Comparison of ENCODE assay signal across 9 cellular contexts in genomic region chr7:93228302-93228701, GRCh38. TPM values are rescaled to one million over a fixed set of nuclear protein-coding genes. Genes with fewer than 3 reads are reported as not detected.
A peak's percentile ranks its signal among the peaks of the same experiment; 100 is the strongest.
DNase-seq lines count a peak whose midpoint lies in the region; ATAC-seq, FAIRE-seq and TF ChIP-seq lines count a peak whose summit lies in the region.
"Had no signal": no experiment of that assay in that cellular context is flagged by ENCODE, and none has a peak within 500 bp of the region (broad histone marks: within the 10 kb centered on the region; RNA-seq: fewer than 3 reads in every experiment).

No MANE protein-coding gene starts in this region.

- no peaks in the 10 kb centered on the region for H3K9me3 Mint-ChIP-seq in CD8-positive, alpha-beta T cell
- no peaks in the 10 kb centered on the region for H3K9me3 Mint-ChIP-seq in neural crest cell
- H3K9me3 Mint-ChIP-seq in stimulated activated naive B cell treated with anti-CD40 and anti-IgM and Interleukin-4, amounts not matched to agents 10 μg/mL and 1 μg/mL and 100 μg/mL, for 72 hours, result no peaks in the 10 kb centered on the region

- H3K27me3 ChIP-seq in CD8-positive, alpha-beta T cell (ENCODE audit: insufficient read depth, low read length), result no peaks in the 10 kb centered on the region
- H3K27me3 ChIP-seq in endothelial cell of umbilical vein (ENCODE audit: control insufficient read depth in 2 of 2, insufficient read depth in 2 of 2, low read length in 2 of 2), result peaks cover 11 to 22% of the 10 kb centered on the region in 2 experiments

- dilution Hi-C loops in endothelial cell of umbilical vein (cut with MboI; ENCODE audit: extremely low pct_ligation_motif_present, low sequenced_read_pairs), result no loop called here

- CTCF ChIA-PET in CD8-positive, alpha-beta T cell (lab: Charles Lee), result interaction anchor here (0.6 to 1.8 kb wide), 13 partner anchors 11 to 360 kb away, joined by 3 to 10 read pairs (median 4); no protein-coding TSS in a partner anchor
- CTCF ChIA-PET in endothelial cell of umbilical vein (lab: Charles Lee), result interaction anchor here (0.8 to 5.9 kb wide), 7 partner anchors 14 to 392 kb away, joined by 3 to 73 read pairs (median 4); partner anchors contain the start of gene CDK6

- ATAC-seq in CD8-positive, alpha-beta T cell, result no peak
- peak; percentile 21 for ATAC-seq in GM19351 (IDR thresholded peaks at IDR 0.05; ENCODE audit: unreplicated experiment)
- ATAC-seq in stimulated activated naive B cell treated with anti-CD40 and anti-IgM and Interleukin-4, amounts not matched to agents 10 μg/mL and 1 μg/mL and 100 μg/mL, for 72 hours (replicated peaks), result no peak
- no peak for ATAC-seq in HG03097 (IDR thresholded peaks at IDR 0.05; ENCODE audit: low FRiP score, unreplicated experiment)

- H3K9ac ChIP-seq in endothelial cell of umbilical vein (replicated peaks; ENCODE audit: extremely low read depth, insufficient read depth, low read length), result no peak overlapping the region

- no peaks in the 10 kb centered on the region for H3K36me3 ChIP-seq in CD8-positive, alpha-beta T cell (ENCODE audit: insufficient read depth, low read length)
- H3K36me3 ChIP-seq in endothelial cell of umbilical vein (ENCODE audit: control insufficient read depth in 2 of 2, extremely low read depth in 1 of 2, insufficient read depth in 2 of 2, low read length in 2 of 2), result no peaks in the 10 kb centered on the region

- FAIRE-seq in endothelial cell of umbilical vein (lab: Jason Lieb, UNC), result peak; percentile 81

- H3K27ac ChIP-seq in CD8-positive, alpha-beta T cell (ENCODE audit: low read depth, low read length), result no peak overlapping the region
- no peak overlapping the region for H3K27ac ChIP-seq in endothelial cell of umbilical vein (ENCODE audit: insufficient read depth, low read depth, low read length)
- H3K27ac ChIP-seq: skin epidermis had no signal

- peak overlapping the region; percentile 74 for H3K27ac Mint-ChIP-seq in CD8-positive, alpha-beta T cell
- H3K27ac Mint-ChIP-seq in neural crest cell (ENCODE audit: unreplicated experiment), result no peak overlapping the region
- no peak overlapping the region for H3K27ac Mint-ChIP-seq in stimulated activated naive B cell treated with anti-CD40 and anti-IgM and Interleukin-4, amounts not matched to agents 10 μg/mL and 1 μg/mL and 100 μg/mL, for 72 hours

- peaks cover 19% of the 10 kb centered on the region for H3K4me1 Mint-ChIP-seq in CD8-positive, alpha-beta T cell (ENCODE audit: low read depth)
- peaks cover 7% of the 10 kb centered on the region for H3K4me1 Mint-ChIP-seq in neural crest cell
- H3K4me1 Mint-ChIP-seq in stimulated activated naive B cell treated with anti-CD40 and anti-IgM and Interleukin-4, amounts not matched to agents 10 μg/mL and 1 μg/mL and 100 μg/mL, for 72 hours, result peaks cover 2 to 10% of the 10 kb centered on the region in 2 donors

- peak; percentile 91 for TF ChIP-seq CTCF in CD8-positive, alpha-beta T cell (IDR thresholded peaks at IDR 0.05)
- TF ChIP-seq CTCF in endothelial cell of umbilical vein (IDR thresholded peaks at IDR 0.05; ENCODE audit: extremely low read depth in 1 of 2, insufficient read depth in 1 of 2, low read depth in 1 of 2, low read length in 2 of 2) (peak; percentile 50 to 52), neural crest cell (conservative IDR thresholded peaks at IDR 0.05) (peak; percentile 91)

- H3K4me3 ChIP-seq in CD8-positive, alpha-beta T cell (ENCODE audit: low read depth, low read length), result no peak overlapping the region
- H3K4me3 ChIP-seq in endothelial cell of umbilical vein (replicated peaks in 1 of 3; ENCODE audit: insufficient read depth in 1 of 3, low read depth in 1 of 3, low read length in 3 of 3), result no peak overlapping the region
- H3K4me3 ChIP-seq: skin epidermis had no signal

- DNase-seq in CD8-positive, alpha-beta T cell, result peak in 1 of 7 experiments; percentile 13
- DNase-seq in NCI-H1105 (lab: John Stamatoyannopoulos, UW), result peak; percentile 53
- DNase-seq in SIG-M5 (lab: John Stamatoyannopoulos, UW), result peak; percentile 28
- DNase-seq in endothelial cell of umbilical vein (ENCODE audit: low read depth, low spot score), result peak; percentile 67
- no peak for DNase-seq in neural crest cell (ENCODE audit: low read depth, low spot score)
- DNase-seq in stimulated activated naive B cell treated with anti-CD40 and anti-IgM and Interleukin-4, amounts not matched to agents 10 μg/mL and 1 μg/mL and 100 μg/mL, for 72 hours, result no peak

- peaks cover 19% of the 10 kb centered on the region for H3K4me1 ChIP-seq in CD8-positive, alpha-beta T cell (ENCODE audit: insufficient read depth, low read length)
- peaks cover 13% of the 10 kb centered on the region for H3K4me1 ChIP-seq in endothelial cell of umbilical vein (ENCODE audit: control insufficient read depth, extremely low read depth, insufficient read depth, low read length)

- peaks cover 2% of the 10 kb centered on the region for H3K27me3 Mint-ChIP-seq in CD8-positive, alpha-beta T cell (ENCODE audit: low read depth)
- peaks cover 71% of the 10 kb centered on the region for H3K27me3 Mint-ChIP-seq in neural crest cell (ENCODE audit: low read depth)
- no peaks in the 10 kb centered on the region for H3K27me3 Mint-ChIP-seq in stimulated activated naive B cell treated with anti-CD40 and anti-IgM and Interleukin-4, amounts not matched to agents 10 μg/mL and 1 μg/mL and 100 μg/mL, for 72 hours

- H3K4me2 ChIP-seq in endothelial cell of umbilical vein (ENCODE audit: insufficient read depth, low read length), result no peak overlapping the region

- peaks cover 7% of the 10 kb centered on the region for H3K36me3 Mint-ChIP-seq in CD8-positive, alpha-beta T cell
- H3K36me3 Mint-ChIP-seq in neural crest cell (ENCODE audit: low read depth), result no peaks in the 10 kb centered on the region
- H3K36me3 Mint-ChIP-seq in stimulated activated naive B cell treated with anti-CD40 and anti-IgM and Interleukin-4, amounts not matched to agents 10 μg/mL and 1 μg/mL and 100 μg/mL, for 72 hours, result no peaks in the 10 kb centered on the region

- H3K4me3 Mint-ChIP-seq in CD8-positive, alpha-beta T cell, result no peak overlapping the region
- no peak overlapping the region for H3K4me3 Mint-ChIP-seq in neural crest cell
- no peak overlapping the region for H3K4me3 Mint-ChIP-seq in stimulated activated naive B cell treated with anti-CD40 and anti-IgM and Interleukin-4, amounts not matched to agents 10 μg/mL and 1 μg/mL and 100 μg/mL, for 72 hours

- no peak overlapping the region for H2AFZ ChIP-seq in endothelial cell of umbilical vein (ENCODE audit: low read depth, low read length)

- no peak for TF ChIP-seq POLR2A in endothelial cell of umbilical vein (IDR thresholded peaks at IDR 0.05; ENCODE audit: low read depth, low read length)

- POLR2A ChIA-PET in CD8-positive, alpha-beta T cell (lab: Charles Lee), result no interaction called here
- POLR2A ChIA-PET in endothelial cell of umbilical vein (lab: Charles Lee), result no interaction called here

- no peaks in the 10 kb centered on the region for H3K9me3 ChIP-seq in CD8-positive, alpha-beta T cell (ENCODE audit: low read length)
- H3K9me3 ChIP-seq in endothelial cell of umbilical vein (replicated peaks; ENCODE audit: control insufficient read depth, insufficient read depth, low read length), result no peaks in the 10 kb centered on the region

- intact Hi-C loops in CD8-positive, alpha-beta T cell (cut with DNase I, micrococcal nuclease), result loop anchor here (1.0 to 10.0 kb wide), 8 partner anchors 111 to 1091 kb away; partner anchors contain the start of genes SAMD9 (in 2 of the 2), PEX1 (in 1 of the 2) and RBM48 (in 1 of the 2)
- intact Hi-C loops in endothelial cell of umbilical vein (cut with micrococcal nuclease), result loop anchor here (1.0 to 10.0 kb wide), 6 partner anchors 82 to 606 kb away; no protein-coding TSS in a partner anchor

- no peaks in the 10 kb centered on the region for H3K9me1 ChIP-seq in endothelial cell of umbilical vein (replicated peaks; ENCODE audit: control insufficient read depth, extremely low read depth, insufficient read depth, low read length)

- BruUV-seq in endothelial cell of umbilical vein (replicated peaks; lab: Mats Ljungman, UMichigan), result no TSS peak

- no peaks in the 10 kb centered on the region for H4K20me1 ChIP-seq in endothelial cell of umbilical vein (replicated peaks; ENCODE audit: control insufficient read depth, extremely low read depth, insufficient read depth, low read length)

- peaks cover 7% of the 10 kb centered on the region for H3K79me2 ChIP-seq in endothelial cell of umbilical vein (ENCODE audit: control insufficient read depth, insufficient read depth, low read length)

TF ChIP-seq in endothelial cell of umbilical vein, 7 proteins besides CTCF, POLR2A, EP300 and RAD21 (continues in another document):
- TF ChIP-seq JUN (IDR thresholded peaks at IDR 0.05; ENCODE audit: borderline replicate concordance, insufficient read depth, insufficient read length, low read depth) (no peak), EZH2 (IDR thresholded peaks at IDR 0.05; ENCODE audit: borderline replicate concordance, low read depth, low read length, severe bottlenecking) (no peak), GATA2 (IDR thresholded peaks at IDR 0.05; ENCODE audit: insufficient read depth, insufficient read length, low read depth, low read length) (no peak), POLR2AphosphoS5 (IDR thresholded peaks at IDR 0.05; ENCODE audit: insufficient read depth, low read depth, low read length) (no peak), MYC (IDR thresholded peaks at IDR 0.05; ENCODE audit: low read depth, low read length) (no peak)

RNA-seq across cellular contexts. Expression of gene HEPACAM2, which starts 2.0 kb away (rescaled TPM):
- not detected for total RNA-seq in CD8-positive, alpha-beta T cell
- total RNA-seq in endothelial cell of umbilical vein, result not detected in 2 replicates
- not detected in 2 replicates for polyA plus RNA-seq in endothelial cell of umbilical vein
- 0.04 TPM in 1 of 2 replicates, not detected in the other for polyA plus RNA-seq in endothelial cell of umbilical vein (2011; cell fraction: cytosol; rRNA removed)
- polyA plus RNA-seq in endothelial cell of umbilical vein (2011; cell fraction: nucleus; rRNA removed), result not detected in 2 replicates
- not detected in 2 replicates for polyA plus RNA-seq in endothelial cell of umbilical vein (2012)
- polyA minus RNA-seq in endothelial cell of umbilical vein, result 0.38 TPM in 1 of 2 replicates, not detected in the other
- polyA minus RNA-seq in endothelial cell of umbilical vein (2011; cell fraction: cytosol; rRNA and poly(A)+ RNA removed), result not detected
- not detected in 2 replicates for polyA minus RNA-seq in endothelial cell of umbilical vein (2011; cell fraction: nucleus; rRNA and poly(A)+ RNA removed)
- not detected in 2 replicates for total RNA-seq in neural crest cell

RNA-seq across cellular contexts. Expression of gene VPS50, which starts 3.9 kb away (rescaled TPM):
- total RNA-seq in CD8-positive, alpha-beta T cell, result 10 to 100 TPM; 17.1 to 20.2 TPM
- 23.9 and 25.6 TPM in 2 replicates for total RNA-seq in endothelial cell of umbilical vein
- polyA plus RNA-seq in endothelial cell of umbilical vein, result 4.8 and 6.6 TPM in 2 replicates
- 6.5 and 6.8 TPM in 2 replicates for polyA plus RNA-seq in endothelial cell of umbilical vein (2011; cell fraction: cytosol; rRNA removed)
- 21.6 and 26.1 TPM in 2 replicates for polyA plus RNA-seq in endothelial cell of umbilical vein (2011; cell fraction: nucleus; rRNA removed)
- polyA plus RNA-seq in endothelial cell of umbilical vein (2012), result 9.7 and 12.8 TPM in 2 replicates
- polyA minus RNA-seq in endothelial cell of umbilical vein, result 28.0 and 40.7 TPM in 2 replicates
- 10.1 TPM for polyA minus RNA-seq in endothelial cell of umbilical vein (2011; cell fraction: cytosol; rRNA and poly(A)+ RNA removed)
- polyA minus RNA-seq in endothelial cell of umbilical vein (2011; cell fraction: nucleus; rRNA and poly(A)+ RNA removed), result 73.8 and 108 TPM in 2 replicates
- 16.0 and 18.3 TPM in 2 replicates for total RNA-seq in neural crest cell

Comparison
In these comparisons a context has a peak if more than half of its experiments do, and no peak if none do; other contexts are left out.
1. DNase-seq: peak in NCI-H1105 (single experiment), SIG-M5 (single experiment) and endothelial cell of umbilical vein (single experiment); none in neural crest cell (single experiment) and stimulated activated naive B cell treated with anti-CD40 and anti-IgM and Interleukin-4, amounts not matched to agents 10 μg/mL and 1 μg/mL and 100 μg/mL, for 72 hours (single experiment).
2. Peak in every context shown above with its lines, with median percentiles within 50 percentile points of each other: CTCF ChIP-seq.